10 cellular contexts compared by ENCODE assay signal in genomic region chr6:33296797-33297405, GRCh38. TPM values are rescaled to one million over a fixed set of nuclear protein-coding genes. Genes with fewer than 3 reads are reported as not detected.
A peak's percentile ranks its signal among the peaks of the same experiment; 100 is the strongest.
DNase-seq lines count a peak whose midpoint lies in the region; ATAC-seq and TF ChIP-seq lines count a peak whose summit lies in the region.
"Had no signal": no experiment of that assay in that cellular context is flagged by ENCODE, and none has a peak within 500 bp of the region (broad histone marks: within the 10 kb centered on the region; RNA-seq: fewer than 3 reads in every experiment).

No MANE protein-coding gene starts in this region.

- WGBS in smooth muscle cell (ENCODE audit: low lambda C conversion rate): 70% methylated on average over 12 of the region's 12 CpGs

- no peak for TF ChIP-seq RAD21 in HCT116 (IDR thresholded peaks at IDR 0.05; ENCODE audit: low read depth)

- peaks cover 72% of the 10 kb centered on the region for H3K36me3 Mint-ChIP-seq in activated T-helper 17 cell treated with anti-CD3 and anti-CD28 coated beads, Interleukin-2, amount 50 U/mL, for 72 hours (ENCODE audit: low read depth)

- H3K27me3 Mint-ChIP-seq in activated T-helper 17 cell treated with anti-CD3 and anti-CD28 coated beads, Interleukin-2, amount 50 U/mL, for 72 hours: no peaks in the 10 kb centered on the region

- POLR2A ChIA-PET in HCT116 (lab: Charles Lee): interaction anchor here (1.3 to 1.6 kb wide), 3 partner anchors 8 to 21 kb away, joined by 4 to 11 read pairs (median 9); partner anchors contain the start of genes B3GALT4, PFDN6, WDR46 and ZBTB22

- CTCF ChIA-PET in HCT116 (lab: Charles Lee): interaction anchor here (1.6 kb wide), 2 partner anchors 8 to 20 kb away, joined by 5 to 6 read pairs; partner anchors contain the start of genes B3GALT4, PFDN6 and WDR46

- no peak for TF ChIP-seq CTCF in HCT116 (IDR thresholded peaks at IDR 0.05 in 2 of 3, conservative IDR thresholded peaks at IDR 0.05 in 1 of 3; ENCODE audit: borderline replicate concordance in 1 of 3, insufficient read depth in 1 of 3, low read depth in 2 of 3, low read length in 2 of 3)
- no peak for TF ChIP-seq CTCF in smooth muscle cell (IDR thresholded peaks at IDR 0.05; ENCODE audit: borderline replicate concordance, insufficient read depth, poor library complexity, severe bottlenecking)

- H3K9ac ChIP-seq in HCT116 (ENCODE audit: low read length) (peak overlapping the region; percentile 84), smooth muscle cell (ENCODE audit: low read depth) (peak overlapping the region; percentile 95)

- peaks cover 23% of the 10 kb centered on the region for H3K79me2 ChIP-seq in HCT116 (ENCODE audit: insufficient read depth, low read length)
- H3K79me2 ChIP-seq in smooth muscle cell (ENCODE audit: low read depth): peaks cover 20% of the 10 kb centered on the region

- RAD21 ChIA-PET in HCT116 (lab: Charles Lee; ENCODE audit: low non-redundant PET in 1 of 2, low total read pairs in 2 of 2, uncharacterized antibody in 2 of 2, unreplicated experiment in 2 of 2): no interaction called here

- H3K4me2 ChIP-seq in HCT116 (ENCODE audit: low read length) (peak overlapping the region; percentile 100), smooth muscle cell (peak overlapping the region; percentile 88)

- H3K4me1 Mint-ChIP-seq in activated T-helper 17 cell treated with anti-CD3 and anti-CD28 coated beads, Interleukin-2, amount 50 U/mL, for 72 hours: peaks cover 14% of the 10 kb centered on the region

- H4K20me1 ChIP-seq in HCT116 (ENCODE audit: insufficient read depth): no peaks in the 10 kb centered on the region
- peaks cover 13% of the 10 kb centered on the region for H4K20me1 ChIP-seq in smooth muscle cell (ENCODE audit: low read depth)

- H3K4me3 Mint-ChIP-seq in activated T-helper 17 cell treated with anti-CD3 and anti-CD28 coated beads, Interleukin-2, amount 50 U/mL, for 72 hours: peak overlapping the region; percentile 90

- TF ChIP-seq POLR2A in HCT116 (IDR thresholded peaks at IDR 0.05; ENCODE audit: borderline replicate concordance, extremely low read depth, insufficient read depth, insufficient read length): no peak

- BruUV-seq in HCT116 (replicated peaks; lab: Mats Ljungman, UMichigan): TSS peak; percentile 17

- H3K36me3 ChIP-seq in HCT116 (ENCODE audit: control insufficient read depth in 1 of 2, insufficient read depth in 2 of 2, low read length in 2 of 2): peaks cover 1 to 8% of the 10 kb centered on the region in 2 experiments; a peak in 3 of 4 replicates
- no peaks in the 10 kb centered on the region for H3K36me3 ChIP-seq in smooth muscle cell (ENCODE audit: low read depth)

- no peak for ATAC-seq in HCT116
- no peak for ATAC-seq in activated T-helper 17 cell treated with anti-CD3 and anti-CD28 coated beads, Interleukin-2, amount 50 U/mL, for 72 hours (replicated peaks)
- no peak for ATAC-seq in HG03354 (IDR thresholded peaks at IDR 0.05; ENCODE audit: poor library complexity, severe bottlenecking, unreplicated experiment)

- H2AFZ ChIP-seq in HCT116 (ENCODE audit: low read depth, low read length, poor library complexity, severe bottlenecking) (no peak overlapping the region), smooth muscle cell (ENCODE audit: low read depth) (no peak overlapping the region)

- H3K4me1 ChIP-seq in HCT116 (ENCODE audit: control insufficient read depth in 1 of 2, insufficient read depth in 2 of 2, low read length in 2 of 2) (peaks cover 6 to 26% of the 10 kb centered on the region in 2 experiments; a peak in 3 of 4 replicates), smooth muscle cell (ENCODE audit: low read depth) (peaks cover 9% of the 10 kb centered on the region)

- intact Hi-C loops in HCT116 (cut with micrococcal nuclease): loop anchor here (5.0 kb wide), 2 partner anchors 115 to 130 kb away; partner anchors contain the start of gene PHF1

- no peaks in the 10 kb centered on the region for H3K9me3 ChIP-seq in HCT116 (ENCODE audit: control insufficient read depth in 1 of 2, insufficient read depth in 1 of 2, low read depth in 1 of 2, low read length in 2 of 2)
- H3K9me3 ChIP-seq in smooth muscle cell (replicated peaks; ENCODE audit: low read depth): no peaks in the 10 kb centered on the region

- H3K27ac ChIP-seq in HCT116 (ENCODE audit: low read depth, low read length): peak overlapping the region; percentile 96
- peak overlapping the region; percentile 95 for H3K27ac ChIP-seq in smooth muscle cell (ENCODE audit: low read depth)

- DNase-seq in HCT116 (ENCODE audit: low read depth, low spot score) (no peak), smooth muscle cell (lab: John Stamatoyannopoulos, UW; ENCODE audit: unreplicated experiment) (no peak), NCI-H2107 treated with DMSO at 0.1 percent for 48 hours (lab: John Stamatoyannopoulos, UW; ENCODE audit: unreplicated experiment) (no peak), GM19238 (ENCODE audit: insufficient read length, low spot score) (no peak), DMS53 treated with DMSO at 0.1 percent for 48 hours (lab: John Stamatoyannopoulos, UW; ENCODE audit: unreplicated experiment) (no peak)
- DNase-seq: activated naive CD4-positive, alpha-beta T cell treated with anti-CD3 and anti-CD28 coated beads, Interleukin-2, amount 50 U/mL, for 16 hours; NCI-H146 had no signal

- H3K9me3 Mint-ChIP-seq in activated T-helper 17 cell treated with anti-CD3 and anti-CD28 coated beads, Interleukin-2, amount 50 U/mL, for 72 hours: no peaks in the 10 kb centered on the region

- H3K4me3 ChIP-seq in HCT116 (replicated peaks in 1 of 2; ENCODE audit: low read depth in 1 of 2, low read length in 2 of 2) (peak overlapping the region; percentile 76 to 85), iPS-11a (ENCODE audit: low read depth, low read length) (peak overlapping the region; percentile 55), smooth muscle cell (peak overlapping the region; percentile 74)

- H3K27me3 ChIP-seq in HCT116 (ENCODE audit: insufficient read depth, low read length): no peaks in the 10 kb centered on the region
- no peaks in the 10 kb centered on the region for H3K27me3 ChIP-seq in smooth muscle cell (ENCODE audit: low read depth)

- H3K9me2 ChIP-seq in HCT116 (ENCODE audit: insufficient read depth): no peaks in the 10 kb centered on the region

- peak overlapping the region; percentile 99 for H3K27ac Mint-ChIP-seq in activated T-helper 17 cell treated with anti-CD3 and anti-CD28 coated beads, Interleukin-2, amount 50 U/mL, for 72 hours

- peaks cover 15% of the 10 kb centered on the region for H3F3A ChIP-seq in smooth muscle cell (ENCODE audit: low read depth)

TF ChIP-seq in HCT116, 20 proteins besides CTCF, POLR2A, EP300 and RAD21:
- TF ChIP-seq MAX (IDR thresholded peaks at IDR 0.05): no peak
- no peak for TF ChIP-seq EZH2 (IDR thresholded peaks at IDR 0.05)
- no peak for TF ChIP-seq CEBPB (IDR thresholded peaks at IDR 0.05; ENCODE audit: low read depth)
- no peak for TF ChIP-seq EGR1 (IDR thresholded peaks at IDR 0.05; ENCODE audit: low read depth)
- no peak for TF ChIP-seq CBX3 (IDR thresholded peaks at IDR 0.05; ENCODE audit: low read depth)
- TF ChIP-seq YY1 (IDR thresholded peaks at IDR 0.05; ENCODE audit: extremely low read depth, insufficient replicate concordance, low read depth, low read length): no peak
- no peak for TF ChIP-seq POLR2AphosphoS5 (IDR thresholded peaks at IDR 0.05; ENCODE audit: low read depth, low read length)
- no peak for TF ChIP-seq SP1 (IDR thresholded peaks at IDR 0.05; ENCODE audit: low read depth)
- no peak for TF ChIP-seq ATF3 (IDR thresholded peaks at IDR 0.05)
- TF ChIP-seq ELF1 (IDR thresholded peaks at IDR 0.05; ENCODE audit: borderline replicate concordance, low read depth): no peak
- TF ChIP-seq SRF (IDR thresholded peaks at IDR 0.05; ENCODE audit: low read depth): no peak
- TF ChIP-seq SIN3A (IDR thresholded peaks at IDR 0.05; ENCODE audit: low read depth): no peak

RNA-seq across cellular contexts. Expression of gene RGL2, which starts 1.8 kb away (rescaled TPM):
- total RNA-seq in HCT116 (2021; ENCODE audit: unreplicated experiment) (53.4 TPM), smooth muscle cell (21.8 and 31.9 TPM in 2 replicates)
- polyA plus RNA-seq in HCT116 (2012): 45.4 and 48.4 TPM in 2 replicates
- 10 to 100 TPM; 37.7 to 73.4 TPM for total RNA-seq in activated T-helper 17 cell treated with anti-CD3 and anti-CD28 coated beads, Interleukin-2, amount 50 U/mL, for 72 hours
- polyA plus RNA-seq in smooth muscle cell: 55.6 and 58.7 TPM in 2 replicates

RNA-seq across cellular contexts. Expression of gene PFDN6, which starts 7.5 kb away (rescaled TPM):
- total RNA-seq in HCT116 (2021; ENCODE audit: unreplicated experiment) (90.5 TPM), smooth muscle cell (21.4 and 33.8 TPM in 2 replicates)
- 60.4 and 84.0 TPM in 2 replicates for polyA plus RNA-seq in HCT116 (2012)
- 10 to 100 TPM; 57.9 to 81.2 TPM for total RNA-seq in activated T-helper 17 cell treated with anti-CD3 and anti-CD28 coated beads, Interleukin-2, amount 50 U/mL, for 72 hours
- polyA plus RNA-seq in smooth muscle cell: 23.1 and 24.0 TPM in 2 replicates

RNA-seq across cellular contexts. Expression of gene WDR46, which starts 7.9 kb away (rescaled TPM):
- total RNA-seq in HCT116 (2021; ENCODE audit: unreplicated experiment): 90.6 TPM
- 60.4 and 68.7 TPM in 2 replicates for polyA plus RNA-seq in HCT116 (2012)
- 10 to 100 TPM; 51.2 to 98.7 TPM for total RNA-seq in activated T-helper 17 cell treated with anti-CD3 and anti-CD28 coated beads, Interleukin-2, amount 50 U/mL, for 72 hours
- total RNA-seq in smooth muscle cell: 52.5 and 67.9 TPM in 2 replicates
- polyA plus RNA-seq in smooth muscle cell: 69.9 and 78.6 TPM in 2 replicates

RNA-seq across cellular contexts. Expression of gene TAPBP, which starts 17.0 kb away (rescaled TPM):
- total RNA-seq in HCT116 (2021; ENCODE audit: unreplicated experiment): 80.1 TPM
- polyA plus RNA-seq in HCT116 (2012): 37.1 and 38.1 TPM in 2 replicates
- 100 to 1,000 TPM; 176 to 194 TPM for total RNA-seq in activated T-helper 17 cell treated with anti-CD3 and anti-CD28 coated beads, Interleukin-2, amount 50 U/mL, for 72 hours
- total RNA-seq in smooth muscle cell: 30.2 and 34.7 TPM in 2 replicates
- 75.9 and 81.6 TPM in 2 replicates for polyA plus RNA-seq in smooth muscle cell

RNA-seq across cellular contexts. Expression of gene B3GALT4, which starts 20.0 kb away (rescaled TPM):
- total RNA-seq in HCT116 (2021; ENCODE audit: unreplicated experiment) (1.9 TPM), smooth muscle cell (2.9 and 4.6 TPM in 2 replicates)
- polyA plus RNA-seq in HCT116 (2012): 0.52 and 1.3 TPM in 2 replicates
- 1 to 10 TPM; 4.0 to 5.8 TPM for total RNA-seq in activated T-helper 17 cell treated with anti-CD3 and anti-CD28 coated beads, Interleukin-2, amount 50 U/mL, for 72 hours
- 6.1 and 14.6 TPM in 2 replicates for polyA plus RNA-seq in smooth muscle cell
